ENCODE assay signal across 18 cellular contexts in genomic region chr21:39007532-39007931, GRCh38.
DNase-seq lines count a peak whose midpoint lies in the region; ATAC-seq, FAIRE-seq and TF ChIP-seq lines count a peak whose summit lies in the region.
"Had no signal": no experiment of that assay in that cellular context is flagged by ENCODE, and none has a peak within 500 bp of the region (broad histone marks: within the 10 kb centered on the region; RNA-seq: fewer than 3 reads in every experiment).

No MANE protein-coding gene starts in this region.

- H3K27ac Mint-ChIP-seq in MCF 10A (ENCODE audit: low read depth, unreplicated experiment) (peak overlapping the region; percentile 84), endothelial cell (ENCODE audit: unreplicated experiment) (no peak overlapping the region)
- H3K27ac Mint-ChIP-seq: activated T-cell treated with anti-CD3 and anti-CD28 coated beads, Interleukin-2, amount 50 U/mL, for 72 hours; IgD-negative memory B cell had no signal

- H3K4me3 Mint-ChIP-seq in MCF 10A (ENCODE audit: unreplicated experiment): no peak overlapping the region
- H3K4me3 Mint-ChIP-seq in endothelial cell (ENCODE audit: unreplicated experiment): no peak overlapping the region
- H3K4me3 Mint-ChIP-seq: activated T-cell treated with anti-CD3 and anti-CD28 coated beads, Interleukin-2, amount 50 U/mL, for 72 hours had no signal

- H3K9me3 ChIP-seq in BLaER1 treated with 17β-estradiol and CSF1 and Interleukin-3, amounts not matched to agents 10 nM and 100 nM (replicated peaks in 1 of 11): peaks cover 0 to 25% (median 12%) of the 10 kb centered on the region in 11 experiments; a peak in 16 of 22 replicates
- H3K9me3 ChIP-seq in kidney (ENCODE audit: control insufficient read depth in 1 of 2, low read length in 2 of 2) (no peaks in the 10 kb centered on the region), spleen (no peaks in the 10 kb centered on the region), neuronal stem cell (replicated peaks in 1 of 2; ENCODE audit: control insufficient read depth in 2 of 2, insufficient read depth in 1 of 2, low read depth in 1 of 2, low read length in 2 of 2) (peaks cover 6 to 7% of the 10 kb centered on the region in 2 donors)
- H3K9me3 ChIP-seq: HAP-1, SK-N-SH had no signal

- H3K4ac ChIP-seq in neuronal stem cell (ENCODE audit: low read length): no peak overlapping the region

- no peak overlapping the region for H3K18ac ChIP-seq in neuronal stem cell (ENCODE audit: low read length)

- H4K8ac ChIP-seq in neuronal stem cell (ENCODE audit: low read depth, low read length): no peak overlapping the region

- 62 to 72% (median 62%) methylated on average over 8 of the region's 8 CpGs for WGBS in spleen, 5 donors
- WGBS in neuronal stem cell (ENCODE audit: extremely low coverage in 2 of 2, insufficient read length in 2 of 2, insufficient replicate concordance in 1 of 2), 2 donors: no CpG with 5 or more reads among the region's 8 CpGs

- intact Hi-C loops in MCF 10A (cut with micrococcal nuclease): no loop called here
- intact Hi-C loops in kidney (cut with DNase I): no loop called here
- intact Hi-C loops in spleen (cut with DNase I; ENCODE audit: low total_unique reads): no loop called here

- H3K79me1 ChIP-seq in neuronal stem cell (ENCODE audit: low read depth, low read length): no peaks in the 10 kb centered on the region

- no peaks in the 10 kb centered on the region for H4K20me1 ChIP-seq in BLaER1 treated with 17β-estradiol and CSF1 and Interleukin-3, amounts not matched to agents 10 nM and 100 nM

- POLR2A ChIA-PET in MCF 10A (lab: Yijun Ruan, JAX): interaction anchor here (0.6 to 3.3 kb wide), 17 partner anchors 11 to 189 kb away, joined by 3 to 23 read pairs (median 4); no protein-coding TSS in a partner anchor

- no peak overlapping the region for H2BK15ac ChIP-seq in neuronal stem cell (ENCODE audit: low read length)

- no peak overlapping the region for H2AK5ac ChIP-seq in neuronal stem cell (ENCODE audit: low read depth, low read length)

- H3K9me3 Mint-ChIP-seq in MCF 10A (ENCODE audit: unreplicated experiment): no peaks in the 10 kb centered on the region
- no peaks in the 10 kb centered on the region for H3K9me3 Mint-ChIP-seq in endothelial cell (ENCODE audit: unreplicated experiment)
- H3K9me3 Mint-ChIP-seq: activated T-cell treated with anti-CD3 and anti-CD28 coated beads, Interleukin-2, amount 50 U/mL, for 72 hours had no signal

- no peaks in the 10 kb centered on the region for H3K27me3 ChIP-seq in BLaER1 treated with 17β-estradiol and CSF1 and Interleukin-3, amounts not matched to agents 10 nM and 100 nM
- peaks cover 0 to 5% (median 0%) of the 10 kb centered on the region in 7 donors for H3K27me3 ChIP-seq in spleen (replicated peaks in 1 of 7)
- no peaks in the 10 kb centered on the region for H3K27me3 ChIP-seq in neuronal stem cell (ENCODE audit: control insufficient read depth in 3 of 3, insufficient read depth in 3 of 3, low read depth in 1 of 3, low read length in 3 of 3)

- TF ChIP-seq CTCF in MCF 10A (IDR thresholded peaks at IDR 0.05; ENCODE audit: unreplicated experiment): no peak
- TF ChIP-seq CTCF in kidney (IDR thresholded peaks at IDR 0.05; ENCODE audit: borderline replicate concordance, extremely low read depth, insufficient read depth): no peak
- TF ChIP-seq CTCF in spleen (IDR thresholded peaks at IDR 0.05 in 8 of 11, conservative IDR thresholded peaks at IDR 0.05 in 3 of 11): no peak
- no peak for TF ChIP-seq CTCF in endothelial cell (IDR thresholded peaks at IDR 0.05; ENCODE audit: unreplicated experiment)

- no peak overlapping the region for H3K23ac ChIP-seq in neuronal stem cell (ENCODE audit: low read depth, low read length, poor library complexity)

- H3K9ac ChIP-seq in BLaER1 treated with 17β-estradiol and CSF1 and Interleukin-3, amounts not matched to agents 10 nM and 100 nM: peak overlapping the region in 3 of 11 experiments; percentile 71 to 72 (median 72); a peak in 4 of 22 replicates
- H3K9ac ChIP-seq in kidney (ENCODE audit: low read length in 2 of 2): no peak overlapping the region
- no peak overlapping the region for H3K9ac ChIP-seq in neuronal stem cell (ENCODE audit: low read depth, low read length, poor library complexity)
- H3K9ac ChIP-seq: SK-N-SH had no signal

- no peak overlapping the region for H2AFZ ChIP-seq in neuronal stem cell (ENCODE audit: low read length)

- H3K4me2 ChIP-seq in BLaER1 treated with 17β-estradiol and CSF1 and Interleukin-3, amounts not matched to agents 10 nM and 100 nM: peak overlapping the region; percentile 57 to 91 (median 81); a peak in 20 of 22 replicates
- no peak overlapping the region for H3K4me2 ChIP-seq in neuronal stem cell (ENCODE audit: insufficient read depth, low read length, poor library complexity, severe bottlenecking)
- H3K4me2 ChIP-seq: SK-N-SH had no signal

- peaks cover 84 to 98% (median 93%) of the 10 kb centered on the region in 10 experiments for H3K4me1 ChIP-seq in BLaER1 treated with 17β-estradiol and CSF1 and Interleukin-3, amounts not matched to agents 10 nM and 100 nM
- H3K4me1 ChIP-seq in kidney (ENCODE audit: control insufficient read depth in 1 of 2, insufficient read depth in 1 of 2, low read depth in 1 of 2, low read length in 2 of 2) (peaks cover 4 to 16% of the 10 kb centered on the region in 2 donors), spleen (peaks cover 24 to 92% (median 68%) of the 10 kb centered on the region in 6 donors), neuronal stem cell (ENCODE audit: control insufficient read depth in 2 of 2, insufficient read depth in 1 of 2, low read depth in 1 of 2, low read length in 2 of 2) (peaks cover 7 to 14% of the 10 kb centered on the region in 2 donors)
- H3K4me1 ChIP-seq: HAP-1 had no signal

- peaks cover 25% of the 10 kb centered on the region for H3K4me1 Mint-ChIP-seq in MCF 10A (ENCODE audit: insufficient read depth, unreplicated experiment)
- peaks cover 58% of the 10 kb centered on the region for H3K4me1 Mint-ChIP-seq in endothelial cell (ENCODE audit: unreplicated experiment)

- no peak overlapping the region for H2BK5ac ChIP-seq in neuronal stem cell (ENCODE audit: low read length)

- FAIRE-seq in kidney (lab: Jason Lieb, UNC): no peak
- FAIRE-seq: GM12878, TTC549 had no signal

- no peaks in the 10 kb centered on the region for H3K36me3 ChIP-seq in BLaER1 treated with 17β-estradiol and CSF1 and Interleukin-3, amounts not matched to agents 10 nM and 100 nM
- no peaks in the 10 kb centered on the region for H3K36me3 ChIP-seq in kidney (ENCODE audit: control insufficient read depth in 1 of 2, insufficient read depth in 2 of 2, low read length in 2 of 2)
- H3K36me3 ChIP-seq in spleen: no peaks in the 10 kb centered on the region
- H3K36me3 ChIP-seq in neuronal stem cell (replicated peaks in 1 of 2; ENCODE audit: control insufficient read depth in 2 of 2, insufficient read depth in 2 of 2, low read length in 2 of 2): no peaks in the 10 kb centered on the region
- H3K36me3 ChIP-seq: HAP-1 had no signal

- peak overlapping the region in 6 of 11 experiments; percentile 74 to 83 (median 78); a peak in 11 of 22 replicates for H3K27ac ChIP-seq in BLaER1 treated with 17β-estradiol and CSF1 and Interleukin-3, amounts not matched to agents 10 nM and 100 nM
- H3K27ac ChIP-seq in kidney (ENCODE audit: low read depth in 2 of 2, low read length in 2 of 2): peak overlapping the region; percentile 71 to 73
- H3K27ac ChIP-seq in spleen: peak overlapping the region; percentile 67 to 92 (median 84)
- no peak overlapping the region for H3K27ac ChIP-seq in neuronal stem cell (replicated peaks; ENCODE audit: low read length)

- TF ChIP-seq POLR2A in spleen (IDR thresholded peaks at IDR 0.05): no peak

- ATAC-seq in GM21576 (IDR thresholded peaks at IDR 0.05; ENCODE audit: unreplicated experiment): no peak
- ATAC-seq: activated T-cell treated with anti-CD3 and anti-CD28 coated beads, Interleukin-2, amount 50 U/mL, for 72 hours; GM12878; stimulated activated naive CD8-positive, alpha-beta T cell treated with anti-CD3 and anti-CD28 coated beads, Interleukin-15, Interleukin-2, amounts not matched to agents 100 U/mL and 50 U/mL, for 24 hours had no signal

- DNase-seq in MCF 10A (ENCODE audit: unreplicated experiment) (peak; percentile 89), kidney (no peak), spleen (no peak), endothelial cell (ENCODE audit: low spot score) (no peak), neuronal stem cell (ENCODE audit: low spot score) (no peak), NCI-H82 treated with DMSO at 0.1 percent for 48 hours (lab: John Stamatoyannopoulos, UW; ENCODE audit: unreplicated experiment) (no peak)
- DNase-seq: activated CD4-positive, alpha-beta T cell treated with anti-CD3 and anti-CD28 coated beads, Interleukin-2, amount 50 U/mL, for 4 hours; activated T-cell treated with anti-CD3 and anti-CD28 coated beads, Interleukin-2, amount 50 U/mL, for 72 hours; erythroblast; NCI-H1092; SK-N-SH; stimulated activated naive CD8-positive, alpha-beta T cell treated with anti-CD3 and anti-CD28 coated beads, Interleukin-15, Interleukin-2, amounts not matched to agents 100 U/mL and 50 U/mL, for 24 hours had no signal

- H2BK120ac ChIP-seq in neuronal stem cell (ENCODE audit: low read depth, low read length): no peak overlapping the region

- H2BK12ac ChIP-seq in neuronal stem cell (ENCODE audit: low read length): no peak overlapping the region

- H3K27me3 Mint-ChIP-seq in MCF 10A (ENCODE audit: insufficient read depth, unreplicated experiment) (no peaks in the 10 kb centered on the region), endothelial cell (ENCODE audit: unreplicated experiment) (peaks cover 3% of the 10 kb centered on the region)

- BruUV-seq in MCF 10A (replicated peaks; lab: Mats Ljungman, UMichigan): no TSS peak

- no peak overlapping the region for H3K14ac ChIP-seq in neuronal stem cell (ENCODE audit: low read length)

- H3K36me3 Mint-ChIP-seq in MCF 10A (ENCODE audit: insufficient read depth, unreplicated experiment) (no peaks in the 10 kb centered on the region), endothelial cell (ENCODE audit: low read depth, unreplicated experiment) (no peaks in the 10 kb centered on the region)
- H3K36me3 Mint-ChIP-seq: IgD-negative memory B cell had no signal

- no peak overlapping the region for H3K4me3 ChIP-seq in BLaER1 treated with 17β-estradiol and CSF1 and Interleukin-3, amounts not matched to agents 10 nM and 100 nM
- H3K4me3 ChIP-seq in kidney (ENCODE audit: low read length in 2 of 2) (no peak overlapping the region), spleen (no peak overlapping the region), neuronal stem cell (ENCODE audit: low read length in 2 of 2) (no peak overlapping the region)
- H3K4me3 ChIP-seq: GM12878, HAP-1 had no signal

- CTCF ChIA-PET in MCF 10A (lab: Yijun Ruan, JAX): interaction anchor here (1.0 to 1.1 kb wide), 2 partner anchors 51 to 78 kb away, joined by 3 to 4 read pairs; no protein-coding TSS in a partner anchor

- no peak overlapping the region for H4K91ac ChIP-seq in neuronal stem cell (ENCODE audit: low read depth, low read length, poor library complexity)
